Comparison of ENCODE assay signal across 1 cellular context in genomic region chr1:206498685-206499084, GRCh38.
TF ChIP-seq lines count a peak whose summit lies in the region.

No MANE protein-coding gene starts in this region.

TF ChIP-seq in HCT116, 20 proteins besides CTCF, POLR2A, EP300 and RAD21 (continued from another document):
- TF ChIP-seq ZBTB33 (IDR thresholded peaks at IDR 0.05; ENCODE audit: extremely low read depth, insufficient replicate concordance, low read length) (no peak), SP1 (IDR thresholded peaks at IDR 0.05; ENCODE audit: low read depth) (no peak), EZH2phosphoT487 (IDR thresholded peaks at IDR 0.05; ENCODE audit: borderline replicate concordance) (no peak), ZFX (IDR thresholded peaks at IDR 0.05) (no peak), MAX (IDR thresholded peaks at IDR 0.05) (no peak), CEBPB (IDR thresholded peaks at IDR 0.05; ENCODE audit: low read depth) (no peak), JUND (IDR thresholded peaks at IDR 0.05) (no peak), REST (IDR thresholded peaks at IDR 0.05; ENCODE audit: low read depth) (no peak), EGR1 (IDR thresholded peaks at IDR 0.05; ENCODE audit: low read depth) (no peak), YY1 (IDR thresholded peaks at IDR 0.05; ENCODE audit: extremely low read depth, insufficient replicate concordance, low read depth, low read length) (no peak), SIN3A (IDR thresholded peaks at IDR 0.05; ENCODE audit: low read depth) (no peak), SRF (IDR thresholded peaks at IDR 0.05; ENCODE audit: low read depth) (no peak), TCF7L2 (IDR thresholded peaks at IDR 0.05; ENCODE audit: borderline replicate concordance, extremely low read depth, insufficient read depth, insufficient read length) (no peak)
